Comparison of ENCODE assay signal across 10 cellular contexts in the genomic region with DNA sequence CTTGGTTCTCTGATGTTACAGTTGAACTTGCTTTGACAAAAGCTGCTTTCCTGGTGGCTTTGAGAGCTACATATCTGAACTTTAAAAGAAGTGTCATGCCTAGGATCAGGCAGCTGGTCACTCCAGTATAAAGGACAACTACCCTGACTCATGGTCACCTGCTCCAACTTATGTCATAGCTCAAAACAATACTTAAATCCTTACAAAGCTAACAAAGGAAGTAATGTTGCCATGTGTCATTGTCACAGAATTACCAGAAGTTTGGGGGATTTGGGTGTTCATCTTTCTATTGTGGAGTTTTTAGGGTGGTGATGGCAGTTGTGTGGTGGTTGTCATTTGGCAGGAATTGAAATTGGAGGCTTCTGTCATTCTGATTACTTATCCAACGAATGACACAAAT. TPM values are rescaled to one million over a fixed set of nuclear protein-coding genes. Genes with fewer than 3 reads are reported as not detected.
DNase-seq lines count a peak whose midpoint lies in the region; ATAC-seq and TF ChIP-seq lines count a peak whose summit lies in the region.
"Had no signal": no experiment of that assay in that cellular context is flagged by ENCODE, and none has a peak within 500 bp of the region (broad histone marks: within the 10 kb centered on the region; RNA-seq: fewer than 3 reads in every experiment).

No MANE protein-coding gene starts in this region.

- H3K9me3 ChIP-seq in OCI-LY7 (ENCODE audit: low read length), result no peaks in the 10 kb centered on the region
- no peaks in the 10 kb centered on the region for H3K9me3 ChIP-seq in esophagus (ENCODE audit: control insufficient read depth in 2 of 2, insufficient read depth in 1 of 2, low read depth in 1 of 2, low read length in 1 of 2)
- H3K9me3 ChIP-seq in sigmoid colon, result no peaks in the 10 kb centered on the region

- peak; percentile 38 for DNase-seq in Caki2 (ENCODE audit: low read depth)
- DNase-seq in OCI-LY7 (ENCODE audit: low spot score), result no peak
- DNase-seq in sigmoid colon, result no peak
- DNase-seq in brain microvascular endothelial cell, result no peak
- no peak for DNase-seq in AG08396 (ENCODE audit: low spot score)
- no peak for DNase-seq in epidermal melanocyte (ENCODE audit: insufficient read length, low spot score)
- DNase-seq: NCI-H1092; stimulated activated CD4-positive, alpha-beta T cell treated with anti-CD3 and anti-CD28 coated beads, Interleukin-4, amount 100 ng/mL, for 4 hours had no signal

- TF ChIP-seq POLR2A in sigmoid colon (IDR thresholded peaks at IDR 0.05), result no peak

- H4K20me1 ChIP-seq in OCI-LY7 (ENCODE audit: insufficient read depth, low read length), result no peaks in the 10 kb centered on the region

- POLR2A ChIA-PET in OCI-LY7 (lab: Charles Lee), result interaction anchor here (0.5 to 2.0 kb wide), 7 partner anchors 8 to 838 kb away, joined by 3 to 7 read pairs (median 5); no protein-coding TSS in a partner anchor

- peak overlapping the region; percentile 93 for H2AFZ ChIP-seq in OCI-LY7 (ENCODE audit: low read length)

- H3K36me3 ChIP-seq in OCI-LY7 (ENCODE audit: insufficient read depth, low read length) (no peaks in the 10 kb centered on the region), esophagus (ENCODE audit: control insufficient read depth in 2 of 2, insufficient read depth in 2 of 2, low read length in 1 of 2) (no peaks in the 10 kb centered on the region), sigmoid colon (no peaks in the 10 kb centered on the region), brain microvascular endothelial cell (replicated peaks) (no peaks in the 10 kb centered on the region)

- no peaks in the 10 kb centered on the region for H3K79me2 ChIP-seq in OCI-LY7 (ENCODE audit: insufficient read depth, low read depth, low read length)

- in situ Hi-C loops in Caki2 (cut with HindIII; ENCODE audit: low pct_unique_long_range_greater_than_20kb, low sequenced_read_pairs) (no loop called here), brain microvascular endothelial cell (cut with HindIII; ENCODE audit: low pct_ligation_motif_present, low sequenced_read_pairs) (no loop called here)

- H3K9me2 ChIP-seq in OCI-LY7 (ENCODE audit: insufficient read depth, low read length), result no peaks in the 10 kb centered on the region

- CTCF ChIA-PET in OCI-LY7 (lab: Charles Lee; ENCODE audit: unreplicated experiment), result interaction anchor here (1.6 kb wide), 1 partner anchor 57 kb away, joined by 5 read pairs; the partner anchor contains the start of gene POLR3B

- H3K27me3 ChIP-seq in esophagus (ENCODE audit: control insufficient read depth in 1 of 2, insufficient read depth in 2 of 2, low read length in 2 of 2) (no peaks in the 10 kb centered on the region), sigmoid colon (no peaks in the 10 kb centered on the region), brain microvascular endothelial cell (replicated peaks) (no peaks in the 10 kb centered on the region)

- no peak for TF ChIP-seq CTCF in OCI-LY7 (conservative IDR thresholded peaks at IDR 0.05; ENCODE audit: low read length)
- no peak for TF ChIP-seq CTCF in sigmoid colon (IDR thresholded peaks at IDR 0.05)
- TF ChIP-seq CTCF in brain microvascular endothelial cell (IDR thresholded peaks at IDR 0.05; ENCODE audit: low read depth, low read length, missing control alignments), result no peak

- H3K4me2 ChIP-seq in OCI-LY7 (ENCODE audit: low read length), result peak overlapping the region; percentile 86; the same call in 1 of the 2 replicates

- H3K4me1 ChIP-seq in OCI-LY7 (ENCODE audit: insufficient read depth, low read length, poor library complexity, severe bottlenecking), result peaks cover 43% of the 10 kb centered on the region
- peaks cover 0 to 12% of the 10 kb centered on the region in 2 donors for H3K4me1 ChIP-seq in esophagus (ENCODE audit: control insufficient read depth in 2 of 2, insufficient read depth in 2 of 2, low read length in 1 of 2)
- peaks cover 0 to 42% (median 37%) of the 10 kb centered on the region in 4 donors for H3K4me1 ChIP-seq in sigmoid colon

- TF ChIP-seq EP300 in sigmoid colon (IDR thresholded peaks at IDR 0.05), result no peak

- intact Hi-C loops in OCI-LY7 (cut with micrococcal nuclease; ENCODE audit: unreplicated experiment), result loop anchor here (2.0 to 5.0 kb wide), 3 partner anchors 52 to 657 kb away; partner anchors contain the start of genes CKAP4, POLR3B and TMEM263
- intact Hi-C loops in sigmoid colon (cut with DNase I), result loop anchor here (5.0 kb wide), 3 partner anchors 57 to 472 kb away; partner anchors contain the start of genes NUAK1, POLR3B and RIC8B

- WGBS in esophagus, 2 donors, result 42 to 45% methylated on average over 1 of the region's 1 CpG
- WGBS in sigmoid colon, 2 donors, result 41 to 61% methylated on average over 1 of the region's 1 CpG

- ATAC-seq in HG03469 (IDR thresholded peaks at IDR 0.05; ENCODE audit: unreplicated experiment), result no peak

- BruUV-seq in OCI-LY7 (replicated peaks; lab: Mats Ljungman, UMichigan), result no TSS peak

- H3K27ac ChIP-seq in OCI-LY7 (ENCODE audit: low read depth, low read length, poor library complexity, severe bottlenecking) (peak overlapping the region; percentile 57), esophagus (ENCODE audit: low read depth in 2 of 2, low read length in 1 of 2) (peak overlapping the region; percentile 85 to 99), sigmoid colon (peak overlapping the region in 3 of 4 donors; percentile 94 to 98 (median 96)), brain microvascular endothelial cell (no peak overlapping the region)

- H3K4me3 ChIP-seq in OCI-LY7 (ENCODE audit: low read depth, low read length, poor library complexity, severe bottlenecking) (no peak overlapping the region), esophagus (ENCODE audit: low read depth in 1 of 2, low read length in 2 of 2) (peak overlapping the region in 1 of 2 donors; percentile 99), sigmoid colon (no peak overlapping the region), brain microvascular endothelial cell (ENCODE audit: low read depth, low read length) (no peak overlapping the region)

RNA-seq across cellular contexts. Expression of gene TCP11L2, which starts 1.8 kb away (rescaled TPM):
- 6.8 and 7.9 TPM in 2 replicates for total RNA-seq in Caki2 (2014; rRNA removed; shearing (Covaris generic); ENCODE audit: low replicate concordance)
- 1.2 and 1.8 TPM in 2 replicates for total RNA-seq in OCI-LY7 (2014; rRNA removed; shearing (Covaris generic))
- total RNA-seq in OCI-LY7 (2022) (9.8 and 10.4 TPM in 2 replicates), sigmoid colon (10 to 100 TPM; 38.4 to 53.5 (median 49.3) TPM)
- polyA plus RNA-seq in esophagus (10 to 100 TPM; 10.6 to 19.4 TPM), sigmoid colon (1 to 10 TPM; 3.0 to 9.5 (median 9.3) TPM)

RNA-seq across cellular contexts. Expression of gene CKAP4, which starts 52.9 kb away (rescaled TPM):
- 39.1 and 55.8 TPM in 2 replicates for total RNA-seq in Caki2 (2014; rRNA removed; shearing (Covaris generic); ENCODE audit: low replicate concordance)
- 17.5 and 18.9 TPM in 2 replicates for total RNA-seq in OCI-LY7 (2014; rRNA removed; shearing (Covaris generic))
- total RNA-seq in OCI-LY7 (2022) (31.9 and 40.5 TPM in 2 replicates), sigmoid colon (10 to 100 TPM; 23.2 to 35.7 (median 25.5) TPM)
- polyA plus RNA-seq in esophagus (10 to 100 TPM; 19.9 to 54.8 TPM), sigmoid colon (10 to 100 TPM in 2 of 3 donors, 1 to 10 TPM in 1; 9.2 to 49.1 (median 11.4) TPM)

RNA-seq across cellular contexts. Expression of gene POLR3B, which starts 56.8 kb away (rescaled TPM):
- total RNA-seq in Caki2 (2014; rRNA removed; shearing (Covaris generic); ENCODE audit: low replicate concordance), result 0.17 and 0.78 TPM in 2 replicates
- total RNA-seq in OCI-LY7 (2014; rRNA removed; shearing (Covaris generic)), result 14.7 and 18.1 TPM in 2 replicates
- total RNA-seq in OCI-LY7 (2022), result 14.3 and 17.6 TPM in 2 replicates
- polyA plus RNA-seq in esophagus, result 1 to 10 TPM; 3.1 to 6.6 TPM
- total RNA-seq in sigmoid colon, result 1 to 10 TPM; 3.9 to 5.4 (median 4.8) TPM
- polyA plus RNA-seq in sigmoid colon, result 1 to 10 TPM; 1.8 to 4.0 (median 3.5) TPM
